1 cellular context compared by ENCODE assay signal in the genomic region with DNA sequence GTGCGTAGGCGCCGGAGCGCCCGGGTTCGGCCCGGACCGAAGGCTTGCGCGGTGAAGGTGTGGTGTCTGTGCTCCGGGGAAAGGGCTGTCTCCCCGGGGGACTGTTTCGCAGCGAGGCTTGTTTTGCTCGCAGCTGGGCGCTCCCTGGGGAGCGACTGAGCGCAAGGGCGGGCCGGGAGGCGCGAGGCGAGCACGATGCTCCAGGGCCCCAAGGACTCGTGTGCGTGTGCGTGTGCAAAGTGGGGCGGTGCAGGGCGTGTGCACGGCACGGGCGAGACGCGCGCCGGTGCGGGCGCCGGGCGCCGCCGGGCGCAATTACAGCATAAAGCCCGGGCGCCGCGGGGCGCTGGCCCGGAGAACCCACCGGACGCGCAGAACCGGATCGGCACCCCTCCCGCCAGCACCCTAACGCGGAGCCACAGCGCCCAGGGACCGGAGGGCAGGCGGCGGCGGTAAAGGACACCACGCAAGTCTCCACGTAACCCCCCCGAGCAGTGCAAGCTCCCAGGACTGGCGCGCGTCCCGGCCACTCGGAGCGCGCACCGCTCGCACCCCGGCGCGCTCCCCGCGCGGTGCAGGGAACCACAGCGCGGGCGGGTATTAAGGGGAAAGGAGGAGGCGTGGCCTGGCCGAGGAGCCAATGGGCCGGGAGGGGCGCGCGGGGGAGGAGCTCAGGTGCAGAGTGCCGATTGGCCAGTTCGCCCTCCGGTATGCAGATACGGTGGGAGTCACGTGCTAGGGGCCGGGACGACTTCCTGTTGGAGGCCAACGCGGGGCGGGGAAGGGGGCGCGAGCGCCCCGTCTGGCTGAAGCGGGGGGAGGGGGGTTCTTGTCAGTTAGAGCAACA.
TF ChIP-seq lines count a peak whose summit lies in the region.

A gene with protein sequence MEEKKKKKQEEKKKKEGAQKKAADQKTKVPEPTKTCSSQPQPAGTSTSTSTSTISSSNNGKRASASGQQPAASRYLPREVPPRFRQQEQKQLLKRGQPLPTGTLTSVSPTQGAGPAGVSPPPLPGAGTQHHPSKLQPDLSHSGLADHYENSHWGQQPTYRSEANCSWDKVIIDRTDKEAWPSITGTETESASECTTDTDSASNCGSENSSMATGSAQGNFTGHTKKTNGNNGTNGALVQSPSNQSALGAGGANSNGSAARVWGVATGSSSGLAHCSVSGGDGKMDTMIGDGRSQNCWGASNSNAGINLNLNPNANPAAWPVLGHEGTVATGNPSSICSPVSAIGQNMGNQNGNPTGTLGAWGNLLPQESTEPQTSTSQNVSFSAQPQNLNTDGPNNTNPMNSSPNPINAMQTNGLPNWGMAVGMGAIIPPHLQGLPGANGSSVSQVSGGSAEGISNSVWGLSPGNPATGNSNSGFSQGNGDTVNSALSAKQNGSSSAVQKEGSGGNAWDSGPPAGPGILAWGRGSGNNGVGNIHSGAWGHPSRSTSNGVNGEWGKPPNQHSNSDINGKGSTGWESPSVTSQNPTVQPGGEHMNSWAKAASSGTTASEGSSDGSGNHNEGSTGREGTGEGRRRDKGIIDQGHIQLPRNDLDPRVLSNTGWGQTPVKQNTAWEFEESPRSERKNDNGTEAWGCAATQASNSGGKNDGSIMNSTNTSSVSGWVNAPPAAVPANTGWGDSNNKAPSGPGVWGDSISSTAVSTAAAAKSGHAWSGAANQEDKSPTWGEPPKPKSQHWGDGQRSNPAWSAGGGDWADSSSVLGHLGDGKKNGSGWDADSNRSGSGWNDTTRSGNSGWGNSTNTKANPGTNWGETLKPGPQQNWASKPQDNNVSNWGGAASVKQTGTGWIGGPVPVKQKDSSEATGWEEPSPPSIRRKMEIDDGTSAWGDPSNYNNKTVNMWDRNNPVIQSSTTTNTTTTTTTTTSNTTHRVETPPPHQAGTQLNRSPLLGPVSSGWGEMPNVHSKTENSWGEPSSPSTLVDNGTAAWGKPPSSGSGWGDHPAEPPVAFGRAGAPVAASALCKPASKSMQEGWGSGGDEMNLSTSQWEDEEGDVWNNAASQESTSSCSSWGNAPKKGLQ (N-terminal part only) (plus strand): TSS at position 835 of the 847 bp plus-strand sequence. CDS start 45,504 bp downstream, outside the sequence.

TF ChIP-seq in HepG2, 621 proteins besides CTCF, POLR2A, EP300 and RAD21 (continued from another document and continues in another):
- TF ChIP-seq, protein P1, sequence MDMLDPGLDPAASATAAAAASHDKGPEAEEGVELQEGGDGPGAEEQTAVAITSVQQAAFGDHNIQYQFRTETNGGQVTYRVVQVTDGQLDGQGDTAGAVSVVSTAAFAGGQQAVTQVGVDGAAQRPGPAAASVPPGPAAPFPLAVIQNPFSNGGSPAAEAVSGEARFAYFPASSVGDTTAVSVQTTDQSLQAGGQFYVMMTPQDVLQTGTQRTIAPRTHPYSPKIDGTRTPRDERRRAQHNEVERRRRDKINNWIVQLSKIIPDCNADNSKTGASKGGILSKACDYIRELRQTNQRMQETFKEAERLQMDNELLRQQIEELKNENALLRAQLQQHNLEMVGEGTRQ (IDR thresholded peaks at IDR 0.05; ENCODE audit: low read depth, low read length), result peak; percentile 86
- TF ChIP-seq, protein P1 (CRISPR knock-in tag; IDR thresholded peaks at IDR 0.05; ENCODE audit: borderline replicate concordance), result peak; percentile 90
- TF ChIP-seq ERF (CRISPR knock-in tag; IDR thresholded peaks at IDR 0.05), result peak; percentile 94
- peak; percentile 63; the same call in 1 of the 2 replicates for TF ChIP-seq ZNF546 (CRISPR knock-in tag; conservative IDR thresholded peaks at IDR 0.05)
- TF ChIP-seq ZNF205 (CRISPR knock-in tag; IDR thresholded peaks at IDR 0.05), result peak; percentile 86
- no peak for TF ChIP-seq GATAD2A (CRISPR knock-in tag; IDR thresholded peaks at IDR 0.05)
- peak; percentile 57; the same call in 1 of the 2 replicates for TF ChIP-seq DMAP1 (CRISPR knock-in tag; IDR thresholded peaks at IDR 0.05)
- TF ChIP-seq ZSCAN25 (CRISPR knock-in tag; IDR thresholded peaks at IDR 0.05), result no peak; the same call in 1 of the 2 replicates
- TF ChIP-seq SRF (IDR thresholded peaks at IDR 0.05; ENCODE audit: low read depth, low read length), result no peak
- TF ChIP-seq, protein P2, sequence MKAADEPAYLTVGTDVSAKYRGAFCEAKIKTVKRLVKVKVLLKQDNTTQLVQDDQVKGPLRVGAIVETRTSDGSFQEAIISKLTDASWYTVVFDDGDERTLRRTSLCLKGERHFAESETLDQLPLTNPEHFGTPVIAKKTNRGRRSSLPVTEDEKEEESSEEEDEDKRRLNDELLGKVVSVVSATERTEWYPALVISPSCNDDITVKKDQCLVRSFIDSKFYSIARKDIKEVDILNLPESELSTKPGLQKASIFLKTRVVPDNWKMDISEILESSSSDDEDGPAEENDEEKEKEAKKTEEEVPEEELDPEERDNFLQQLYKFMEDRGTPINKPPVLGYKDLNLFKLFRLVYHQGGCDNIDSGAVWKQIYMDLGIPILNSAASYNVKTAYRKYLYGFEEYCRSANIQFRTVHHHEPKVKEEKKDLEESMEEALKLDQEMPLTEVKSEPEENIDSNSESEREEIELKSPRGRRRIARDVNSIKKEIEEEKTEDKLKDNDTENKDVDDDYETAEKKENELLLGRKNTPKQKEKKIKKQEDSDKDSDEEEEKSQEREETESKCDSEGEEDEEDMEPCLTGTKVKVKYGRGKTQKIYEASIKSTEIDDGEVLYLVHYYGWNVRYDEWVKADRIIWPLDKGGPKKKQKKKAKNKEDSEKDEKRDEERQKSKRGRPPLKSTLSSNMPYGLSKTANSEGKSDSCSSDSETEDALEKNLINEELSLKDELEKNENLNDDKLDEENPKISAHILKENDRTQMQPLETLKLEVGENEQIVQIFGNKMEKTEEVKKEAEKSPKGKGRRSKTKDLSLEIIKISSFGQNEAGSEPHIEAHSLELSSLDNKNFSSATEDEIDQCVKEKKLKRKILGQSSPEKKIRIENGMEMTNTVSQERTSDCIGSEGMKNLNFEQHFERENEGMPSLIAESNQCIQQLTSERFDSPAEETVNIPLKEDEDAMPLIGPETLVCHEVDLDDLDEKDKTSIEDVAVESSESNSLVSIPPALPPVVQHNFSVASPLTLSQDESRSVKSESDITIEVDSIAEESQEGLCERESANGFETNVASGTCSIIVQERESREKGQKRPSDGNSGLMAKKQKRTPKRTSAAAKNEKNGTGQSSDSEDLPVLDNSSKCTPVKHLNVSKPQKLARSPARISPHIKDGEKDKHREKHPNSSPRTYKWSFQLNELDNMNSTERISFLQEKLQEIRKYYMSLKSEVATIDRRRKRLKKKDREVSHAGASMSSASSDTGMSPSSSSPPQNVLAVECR (CRISPR knock-in tag; IDR thresholded peaks at IDR 0.05; ENCODE audit: borderline replicate concordance), result peak; percentile 89
- no peak; the same call in 1 of the 2 replicates for TF ChIP-seq ZNF138 (CRISPR knock-in tag; IDR thresholded peaks at IDR 0.05; ENCODE audit: low read depth)
- TF ChIP-seq ZNF501 (CRISPR knock-in tag; IDR thresholded peaks at IDR 0.05), result peak; percentile 96
- TF ChIP-seq, protein P3, sequence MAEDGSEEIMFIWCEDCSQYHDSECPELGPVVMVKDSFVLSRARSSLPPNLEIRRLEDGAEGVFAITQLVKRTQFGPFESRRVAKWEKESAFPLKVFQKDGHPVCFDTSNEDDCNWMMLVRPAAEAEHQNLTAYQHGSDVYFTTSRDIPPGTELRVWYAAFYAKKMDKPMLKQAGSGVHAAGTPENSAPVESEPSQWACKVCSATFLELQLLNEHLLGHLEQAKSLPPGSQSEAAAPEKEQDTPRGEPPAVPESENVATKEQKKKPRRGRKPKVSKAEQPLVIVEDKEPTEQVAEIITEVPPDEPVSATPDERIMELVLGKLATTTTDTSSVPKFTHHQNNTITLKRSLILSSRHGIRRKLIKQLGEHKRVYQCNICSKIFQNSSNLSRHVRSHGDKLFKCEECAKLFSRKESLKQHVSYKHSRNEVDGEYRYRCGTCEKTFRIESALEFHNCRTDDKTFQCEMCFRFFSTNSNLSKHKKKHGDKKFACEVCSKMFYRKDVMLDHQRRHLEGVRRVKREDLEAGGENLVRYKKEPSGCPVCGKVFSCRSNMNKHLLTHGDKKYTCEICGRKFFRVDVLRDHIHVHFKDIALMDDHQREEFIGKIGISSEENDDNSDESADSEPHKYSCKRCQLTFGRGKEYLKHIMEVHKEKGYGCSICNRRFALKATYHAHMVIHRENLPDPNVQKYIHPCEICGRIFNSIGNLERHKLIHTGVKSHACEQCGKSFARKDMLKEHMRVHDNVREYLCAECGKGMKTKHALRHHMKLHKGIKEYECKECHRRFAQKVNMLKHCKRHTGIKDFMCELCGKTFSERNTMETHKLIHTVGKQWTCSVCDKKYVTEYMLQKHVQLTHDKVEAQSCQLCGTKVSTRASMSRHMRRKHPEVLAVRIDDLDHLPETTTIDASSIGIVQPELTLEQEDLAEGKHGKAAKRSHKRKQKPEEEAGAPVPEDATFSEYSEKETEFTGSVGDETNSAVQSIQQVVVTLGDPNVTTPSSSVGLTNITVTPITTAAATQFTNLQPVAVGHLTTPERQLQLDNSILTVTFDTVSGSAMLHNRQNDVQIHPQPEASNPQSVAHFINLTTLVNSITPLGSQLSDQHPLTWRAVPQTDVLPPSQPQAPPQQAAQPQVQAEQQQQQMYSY (CRISPR knock-in tag; IDR thresholded peaks at IDR 0.05), result peak; percentile 61
- no peak for TF ChIP-seq CEBPB (IDR thresholded peaks at IDR 0.05; ENCODE audit: borderline replicate concordance, low read depth, low read length)
- TF ChIP-seq ZBTB7A (CRISPR knock-in tag; IDR thresholded peaks at IDR 0.05), result peak; percentile 71; the same call in 1 of the 2 replicates
- TF ChIP-seq, protein P4, sequence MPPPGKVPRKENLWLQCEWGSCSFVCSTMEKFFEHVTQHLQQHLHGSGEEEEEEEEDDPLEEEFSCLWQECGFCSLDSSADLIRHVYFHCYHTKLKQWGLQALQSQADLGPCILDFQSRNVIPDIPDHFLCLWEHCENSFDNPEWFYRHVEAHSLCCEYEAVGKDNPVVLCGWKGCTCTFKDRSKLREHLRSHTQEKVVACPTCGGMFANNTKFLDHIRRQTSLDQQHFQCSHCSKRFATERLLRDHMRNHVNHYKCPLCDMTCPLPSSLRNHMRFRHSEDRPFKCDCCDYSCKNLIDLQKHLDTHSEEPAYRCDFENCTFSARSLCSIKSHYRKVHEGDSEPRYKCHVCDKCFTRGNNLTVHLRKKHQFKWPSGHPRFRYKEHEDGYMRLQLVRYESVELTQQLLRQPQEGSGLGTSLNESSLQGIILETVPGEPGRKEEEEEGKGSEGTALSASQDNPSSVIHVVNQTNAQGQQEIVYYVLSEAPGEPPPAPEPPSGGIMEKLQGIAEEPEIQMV (CRISPR knock-in tag; IDR thresholded peaks at IDR 0.05; ENCODE audit: low read depth), result peak; percentile 92
- no peak for TF ChIP-seq MYNN (CRISPR knock-in tag; IDR thresholded peaks at IDR 0.05; ENCODE audit: low read depth)
- peak; percentile 91 for TF ChIP-seq GABPB1 (CRISPR knock-in tag; IDR thresholded peaks at IDR 0.05)
- no peak for TF ChIP-seq JARID2 (CRISPR knock-in tag; IDR thresholded peaks at IDR 0.05; ENCODE audit: insufficient replicate concordance)
- peak; percentile 82; the same call in 1 of the 2 replicates for TF ChIP-seq ZNF160 (CRISPR knock-in tag; IDR thresholded peaks at IDR 0.05)
- TF ChIP-seq ZNF510 (CRISPR knock-in tag; IDR thresholded peaks at IDR 0.05; ENCODE audit: low read depth), result peak; percentile 86
- TF ChIP-seq, protein P5, sequence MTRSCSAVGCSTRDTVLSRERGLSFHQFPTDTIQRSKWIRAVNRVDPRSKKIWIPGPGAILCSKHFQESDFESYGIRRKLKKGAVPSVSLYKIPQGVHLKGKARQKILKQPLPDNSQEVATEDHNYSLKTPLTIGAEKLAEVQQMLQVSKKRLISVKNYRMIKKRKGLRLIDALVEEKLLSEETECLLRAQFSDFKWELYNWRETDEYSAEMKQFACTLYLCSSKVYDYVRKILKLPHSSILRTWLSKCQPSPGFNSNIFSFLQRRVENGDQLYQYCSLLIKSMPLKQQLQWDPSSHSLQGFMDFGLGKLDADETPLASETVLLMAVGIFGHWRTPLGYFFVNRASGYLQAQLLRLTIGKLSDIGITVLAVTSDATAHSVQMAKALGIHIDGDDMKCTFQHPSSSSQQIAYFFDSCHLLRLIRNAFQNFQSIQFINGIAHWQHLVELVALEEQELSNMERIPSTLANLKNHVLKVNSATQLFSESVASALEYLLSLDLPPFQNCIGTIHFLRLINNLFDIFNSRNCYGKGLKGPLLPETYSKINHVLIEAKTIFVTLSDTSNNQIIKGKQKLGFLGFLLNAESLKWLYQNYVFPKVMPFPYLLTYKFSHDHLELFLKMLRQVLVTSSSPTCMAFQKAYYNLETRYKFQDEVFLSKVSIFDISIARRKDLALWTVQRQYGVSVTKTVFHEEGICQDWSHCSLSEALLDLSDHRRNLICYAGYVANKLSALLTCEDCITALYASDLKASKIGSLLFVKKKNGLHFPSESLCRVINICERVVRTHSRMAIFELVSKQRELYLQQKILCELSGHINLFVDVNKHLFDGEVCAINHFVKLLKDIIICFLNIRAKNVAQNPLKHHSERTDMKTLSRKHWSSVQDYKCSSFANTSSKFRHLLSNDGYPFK (CRISPR knock-in tag; IDR thresholded peaks at IDR 0.05; ENCODE audit: borderline replicate concordance), result peak; percentile 57; the same call in 1 of the 2 replicates
- peak; percentile 92 for TF ChIP-seq ZNF564 (CRISPR knock-in tag; IDR thresholded peaks at IDR 0.05)
- TF ChIP-seq, protein P6, sequence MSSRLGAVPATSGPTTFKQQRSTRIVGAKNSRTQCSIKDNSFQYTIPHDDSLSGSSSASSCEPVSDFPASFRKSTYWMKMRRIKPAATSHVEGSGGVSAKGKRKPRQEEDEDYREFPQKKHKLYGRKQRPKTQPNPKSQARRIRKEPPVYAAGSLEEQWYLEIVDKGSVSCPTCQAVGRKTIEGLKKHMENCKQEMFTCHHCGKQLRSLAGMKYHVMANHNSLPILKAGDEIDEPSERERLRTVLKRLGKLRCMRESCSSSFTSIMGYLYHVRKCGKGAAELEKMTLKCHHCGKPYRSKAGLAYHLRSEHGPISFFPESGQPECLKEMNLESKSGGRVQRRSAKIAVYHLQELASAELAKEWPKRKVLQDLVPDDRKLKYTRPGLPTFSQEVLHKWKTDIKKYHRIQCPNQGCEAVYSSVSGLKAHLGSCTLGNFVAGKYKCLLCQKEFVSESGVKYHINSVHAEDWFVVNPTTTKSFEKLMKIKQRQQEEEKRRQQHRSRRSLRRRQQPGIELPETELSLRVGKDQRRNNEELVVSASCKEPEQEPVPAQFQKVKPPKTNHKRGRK (CRISPR knock-in tag; IDR thresholded peaks at IDR 0.05), result no peak
- 0 out of 2 replicates have a peak, but pooled peaks have one; percentile 76 for TF ChIP-seq RELA (CRISPR knock-in tag; IDR thresholded peaks at IDR 0.05)
- TF ChIP-seq, protein P7, sequence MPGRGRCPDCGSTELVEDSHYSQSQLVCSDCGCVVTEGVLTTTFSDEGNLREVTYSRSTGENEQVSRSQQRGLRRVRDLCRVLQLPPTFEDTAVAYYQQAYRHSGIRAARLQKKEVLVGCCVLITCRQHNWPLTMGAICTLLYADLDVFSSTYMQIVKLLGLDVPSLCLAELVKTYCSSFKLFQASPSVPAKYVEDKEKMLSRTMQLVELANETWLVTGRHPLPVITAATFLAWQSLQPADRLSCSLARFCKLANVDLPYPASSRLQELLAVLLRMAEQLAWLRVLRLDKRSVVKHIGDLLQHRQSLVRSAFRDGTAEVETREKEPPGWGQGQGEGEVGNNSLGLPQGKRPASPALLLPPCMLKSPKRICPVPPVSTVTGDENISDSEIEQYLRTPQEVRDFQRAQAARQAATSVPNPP (CRISPR knock-in tag; IDR thresholded peaks at IDR 0.05), result peak; percentile 78; the same call in 1 of the 2 replicates
- TF ChIP-seq ZNF230 (CRISPR knock-in tag; IDR thresholded peaks at IDR 0.05), result peak; percentile 92
- peak; percentile 71 for TF ChIP-seq ZNF24 (IDR thresholded peaks at IDR 0.05)
- TF ChIP-seq ZNF225 (CRISPR knock-in tag; IDR thresholded peaks at IDR 0.05), result peak; percentile 82; the same call in 1 of the 2 replicates
- peak; percentile 83; the same call in 1 of the 2 replicates for TF ChIP-seq ARID2 (CRISPR knock-in tag; IDR thresholded peaks at IDR 0.05; ENCODE audit: borderline replicate concordance)
